8 cellular contexts compared by ENCODE assay signal in genomic region chr11:65498977-65499712, GRCh38. TPM values are rescaled to one million over a fixed set of nuclear protein-coding genes. Genes with fewer than 3 reads are reported as not detected.
DNase-seq lines count a peak whose midpoint lies in the region; ATAC-seq and TF ChIP-seq lines count a peak whose summit lies in the region.

Gene MALAT1 (plus strand): TSS chr11:65499045.

- H3K27ac ChIP-seq in ectodermal cell (ENCODE audit: insufficient read depth, low read depth, low read length, poor library complexity, severe bottlenecking), result peak within 1 kb of the TSS; percentile 98

- DNase-seq in ELF-1 (ENCODE audit: low read depth, low spot score) (peak; percentile 92), HK-2 (ENCODE audit: unreplicated experiment) (peak; percentile 86), NCI-H82 treated with DMSO at 0.1 percent for 48 hours (lab: John Stamatoyannopoulos, UW; ENCODE audit: unreplicated experiment) (peak; percentile 72), lung microvascular endothelial cell (ENCODE audit: low read depth in 2 of 2) (peak; percentile 95 to 98)
- DNase-seq in activated CD4-positive, alpha-beta memory T cell treated with anti-CD3 and anti-CD28 coated beads, Interleukin-2, amount 10 ng/mL, durations not matched to agents 7 days and 5 days, result peak; percentile 96
- peak; percentile 89 to 90 (median 90) for DNase-seq in stimulated activated CD4-positive, alpha-beta T cell treated with anti-CD3 and anti-CD28 coated beads, TNF-alpha, amount 100 ng/mL, for 24 hours (ENCODE audit: low read depth in 3 of 3)

- POLR2A ChIA-PET in activated CD4-positive, alpha-beta memory T cell treated with anti-CD3 and anti-CD28 coated beads, Interleukin-2, amount 10 ng/mL, durations not matched to agents 7 days and 5 days (lab: Charles Lee), result interaction anchor here (0.7 to 28.9 kb wide), 41 partner anchors 10 to 720 kb away, joined by 3 to 6840 read pairs (median 11); partner anchors contain the start of genes CAPN1, CCDC85B, CDCA5 and DPF2

- no peak within 1 kb of the TSS for H3K4me3 Mint-ChIP-seq in activated CD4-positive, alpha-beta memory T cell treated with anti-CD3 and anti-CD28 coated beads, Interleukin-2, amount 10 ng/mL, durations not matched to agents 7 days and 5 days

- no peak for ATAC-seq in GM18505 (IDR thresholded peaks at IDR 0.05; ENCODE audit: unreplicated experiment)

- CTCF ChIA-PET in activated CD4-positive, alpha-beta memory T cell treated with anti-CD3 and anti-CD28 coated beads, Interleukin-2, amount 10 ng/mL, durations not matched to agents 7 days and 5 days (lab: Charles Lee), result interaction anchor here (0.7 to 20.8 kb wide), 9 partner anchors 10 to 381 kb away, joined by 3 to 447 read pairs (median 5); partner anchors contain the start of genes FRMD8, MUS81, NEAT1 and SLC25A45

- no peaks in the 10 kb centered on the region for H3K36me3 Mint-ChIP-seq in activated CD4-positive, alpha-beta memory T cell treated with anti-CD3 and anti-CD28 coated beads, Interleukin-2, amount 10 ng/mL, durations not matched to agents 7 days and 5 days (ENCODE audit: low read depth)

- WGBS in ectodermal cell, 2 experiments, result 0% methylated on average over 22 of the region's 24 CpGs

- H3K9me3 Mint-ChIP-seq in activated CD4-positive, alpha-beta memory T cell treated with anti-CD3 and anti-CD28 coated beads, Interleukin-2, amount 10 ng/mL, durations not matched to agents 7 days and 5 days, result no peaks in the 10 kb centered on the region

- no peaks in the 10 kb centered on the region for H3K27me3 ChIP-seq in ectodermal cell (ENCODE audit: control insufficient read depth, insufficient read depth, low read length, poor library complexity, severe bottlenecking)

- H3K27ac Mint-ChIP-seq in activated CD4-positive, alpha-beta memory T cell treated with anti-CD3 and anti-CD28 coated beads, Interleukin-2, amount 10 ng/mL, durations not matched to agents 7 days and 5 days, result no peak within 1 kb of the TSS

- H3K36me3 ChIP-seq in ectodermal cell (ENCODE audit: control insufficient read depth, insufficient read depth, low read length), result peaks cover 37% of the 10 kb centered on the region

- no peaks in the 10 kb centered on the region for H3K27me3 Mint-ChIP-seq in activated CD4-positive, alpha-beta memory T cell treated with anti-CD3 and anti-CD28 coated beads, Interleukin-2, amount 10 ng/mL, durations not matched to agents 7 days and 5 days

- H3K9me3 ChIP-seq in ectodermal cell (ENCODE audit: control insufficient read depth, low read length), result no peaks in the 10 kb centered on the region

- H3K4me1 Mint-ChIP-seq in activated CD4-positive, alpha-beta memory T cell treated with anti-CD3 and anti-CD28 coated beads, Interleukin-2, amount 10 ng/mL, durations not matched to agents 7 days and 5 days, result peaks cover 27% of the 10 kb centered on the region

- peaks cover 5% of the 10 kb centered on the region for H3K4me1 ChIP-seq in ectodermal cell (ENCODE audit: control insufficient read depth, insufficient read depth, low read length)

- H3K4me3 ChIP-seq in ectodermal cell (ENCODE audit: insufficient read depth, low read depth, low read length), result peak within 1 kb of the TSS; percentile 88

- no peak for TF ChIP-seq POLR2A in GM18505 (IDR thresholded peaks at IDR 0.05; ENCODE audit: borderline replicate concordance, extremely low read depth, insufficient read depth, insufficient read length)

RNA-seq across cellular contexts. Expression of gene MALAT1, which starts in this region (rescaled TPM):
- total RNA-seq in activated CD4-positive, alpha-beta memory T cell treated with anti-CD3 and anti-CD28 coated beads, Interleukin-2, amount 10 ng/mL, durations not matched to agents 7 days and 5 days, result 1,000 to 10,000 TPM; 7,674 to 7,759 TPM
- polyA plus RNA-seq in ectodermal cell (2013, experiment 1 of 4), result 2,593 TPM
- 2,616 TPM for polyA plus RNA-seq in ectodermal cell (2013, experiment 2 of 4)
- polyA plus RNA-seq in ectodermal cell (2013, experiment 3 of 4), result 1,460 TPM
- polyA plus RNA-seq in ectodermal cell (2013, experiment 4 of 4), result 1,510 TPM
- total RNA-seq in lung microvascular endothelial cell, result 1,818 and 2,739 TPM in 2 replicates
